ENCODE assay signal across 16 cellular contexts in genomic region chr2:224217962-224218347, GRCh38.
DNase-seq lines count a peak whose midpoint lies in the region; ATAC-seq and TF ChIP-seq lines count a peak whose summit lies in the region.
"Had no signal": no experiment of that assay in that cellular context is flagged by ENCODE, and none has a peak within 500 bp of the region (broad histone marks: within the 10 kb centered on the region; RNA-seq: fewer than 3 reads in every experiment).

No MANE protein-coding gene starts in this region.

- H3K4me3 ChIP-seq in fibroblast of mammary gland (ENCODE audit: control insufficient read depth, low read depth, low read length) = no peak overlapping the region
- H3K4me3 ChIP-seq: upper lobe of left lung had no signal

- intact Hi-C loops in sciatic nerve (cut with DNase I) (no loop called here), posterior vena cava (cut with DNase I) (no loop called here)

- no peak for TF ChIP-seq CTCF in fibroblast of mammary gland (conservative IDR thresholded peaks at IDR 0.05; ENCODE audit: control insufficient read depth, insufficient read depth, low read depth, low read length)

- ATAC-seq in sciatic nerve = peak; percentile 85
- ATAC-seq in HG03045 (IDR thresholded peaks at IDR 0.05; ENCODE audit: unreplicated experiment) = no peak
- ATAC-seq: Panc1 had no signal

- DNase-seq in GM04504 (ENCODE audit: low read depth) = peak; percentile 42
- peak; percentile 64 for DNase-seq in RPMI7951 (ENCODE audit: low read depth)
- peak; percentile 96 for DNase-seq in fibroblast of mammary gland (ENCODE audit: low read depth)
- DNase-seq in sciatic nerve (ENCODE audit: low spot score) = no peak
- no peak for DNase-seq in SKM-1 treated with dmso at 0.1 percent for 144 hours (lab: John Stamatoyannopoulos, UW; ENCODE audit: unreplicated experiment)
- DNase-seq in posterior vena cava (ENCODE audit: low spot score) = no peak
- no peak for DNase-seq in NCI-H524 (lab: John Stamatoyannopoulos, UW)
- DNase-seq: activated naive CD4-positive, alpha-beta T cell treated with anti-CD3 and anti-CD28 coated beads, Interleukin-2, amount 10 ng/mL, durations not matched to agents 7 days and 5 days; H7; NCI-H187 treated with DMSO at 0.1 percent for 48 hours; NCI-H69; nephron progenitor cell; stimulated activated CD4-positive, alpha-beta T cell treated with anti-CD3 and anti-CD28 coated beads, Interleukin-4, amount 100 ng/mL, for 1 hour; upper lobe of left lung had no signal

Comparison
In these comparisons a context has a peak if more than half of its experiments do, and no peak if none do; other contexts are left out.
1. DNase-seq: peak in GM04504 (single experiment), RPMI7951 (single experiment) and fibroblast of mammary gland (single experiment); none in sciatic nerve (single experiment), SKM-1 treated with dmso at 0.1 percent for 144 hours (single experiment), posterior vena cava (single experiment) and NCI-H524 (0 of 2).